ENCODE assay signal across 11 cellular contexts in genomic region chr4:75179510-75179909, GRCh38.
"Had no signal": no experiment of that assay in that cellular context is flagged by ENCODE, and none has a peak within 500 bp of the region (broad histone marks: within the 10 kb centered on the region; RNA-seq: fewer than 3 reads in every experiment).

No MANE protein-coding gene starts in this region.

- ATAC-seq: body of pancreas; effector memory CD8-positive, alpha-beta T cell; gastroesophageal sphincter had no signal

- DNase-seq: activated B cell treated with CpG ODN at 0.5 μM for 24 hours; activated CD4-positive, alpha-beta T cell treated with anti-CD3 and anti-CD28 coated beads, Interleukin-2, amount 10 ng/mL, durations not matched to agents 7 days and 5 days; activated naive CD4-positive, alpha-beta T cell treated with anti-CD3 and anti-CD28 coated beads, Interleukin-2, amount 50 U/mL, for 16 hours; activated T-cell treated with anti-CD3 and anti-CD28 coated beads for 4 hours; body of pancreas; central memory CD4-positive, alpha-beta T cell; effector memory CD8-positive, alpha-beta T cell; ovary; stimulated activated CD4-positive, alpha-beta T cell treated with anti-CD3 and anti-CD28 coated beads, Interleukin-12 subunit alpha, Interleukin-12 subunit beta, amount 100 ng/mL, for 4 hours; stimulated activated naive CD4-positive, alpha-beta T cell had no signal
